8 cellular contexts compared by ENCODE assay signal in genomic region chr9:85741875-85742629, GRCh38. TPM values are rescaled to one million over a fixed set of nuclear protein-coding genes. Genes with fewer than 3 reads are reported as not detected.
DNase-seq lines count a peak whose midpoint lies in the region; ATAC-seq, FAIRE-seq and TF ChIP-seq lines count a peak whose summit lies in the region.

Gene AGTPBP1, minus strand, starts transcription at chr9:85741954. Its CDS starts 29,421 bp downstream, at chr9:85712533.

- ATAC-seq in GM18907 (IDR thresholded peaks at IDR 0.05; ENCODE audit: unreplicated experiment): peak; percentile 81
- peak; percentile 77 for ATAC-seq in HG03139 (IDR thresholded peaks at IDR 0.05; ENCODE audit: unreplicated experiment)
- peak; percentile 84 for ATAC-seq in WTC11

- H3K4me1 Mint-ChIP-seq in WTC11: peaks cover 57% of the 10 kb centered on the region

- peak within 1 kb of the TSS; percentile 96 for H3K27ac Mint-ChIP-seq in WTC11

- H3K27me3 ChIP-seq in bronchial epithelial cell (ENCODE audit: control insufficient read depth, insufficient read depth, low read length) (no peaks in the 10 kb centered on the region), spleen (replicated peaks in 1 of 7) (peaks cover 0 to 6% (median 0%) of the 10 kb centered on the region in 7 donors)

- FAIRE-seq in bronchial epithelial cell (lab: Jason Lieb, UNC): no peak

- CTCF ChIA-PET in AG04449 (lab: Yijun Ruan, JAX) (no interaction called here), WTC11 (lab: Charles Lee) (interaction anchor here (1.1 to 1.2 kb wide), 3 partner anchors 19 to 132 kb away, joined by 3 to 14 read pairs (median 3); no protein-coding TSS in a partner anchor)

- H3K36me3 ChIP-seq in bronchial epithelial cell (ENCODE audit: control insufficient read depth, insufficient read depth, low read length) (no peaks in the 10 kb centered on the region), spleen (no peaks in the 10 kb centered on the region)

- peak within 1 kb of the TSS; percentile 76 for H3K4me3 ChIP-seq in AG04449 (ENCODE audit: low read depth, low read length)
- peak within 1 kb of the TSS; percentile 87 for H3K4me3 ChIP-seq in bronchial epithelial cell (ENCODE audit: low read depth, low read length)
- H3K4me3 ChIP-seq in spleen: peak within 1 kb of the TSS; percentile 64 to 97 (median 86)

- no peak for TF ChIP-seq POLR2A in spleen (IDR thresholded peaks at IDR 0.05)

- no peaks in the 10 kb centered on the region for H3K9me3 ChIP-seq in spleen

- H3K36me3 Mint-ChIP-seq in WTC11: no peaks in the 10 kb centered on the region

- peak within 1 kb of the TSS; percentile 92 for H3K4me3 Mint-ChIP-seq in WTC11

- no peaks in the 10 kb centered on the region; the same call in 1 of the 2 replicates for H3K27me3 Mint-ChIP-seq in WTC11 (ENCODE audit: low read depth)

- H3K4me1 ChIP-seq in spleen: peaks cover 10 to 57% (median 25%) of the 10 kb centered on the region in 6 donors

- POLR2A ChIA-PET in AG04449 (lab: Yijun Ruan, JAX) (no interaction called here), WTC11 (lab: Charles Lee) (interaction anchor here (0.7 kb wide), 1 partner anchor 616 kb away, joined by 6 read pairs; no protein-coding TSS in a partner anchor)

- peak within 1 kb of the TSS; percentile 69 to 99 (median 97) for H3K27ac ChIP-seq in spleen

- 0 to 2% (median 0%) methylated on average over 19 to 78 of the region's 78 CpGs for WGBS in spleen, 5 donors

- peak; percentile 16 for DNase-seq in AG04449 (ENCODE audit: low read depth, low spot score)
- DNase-seq in NCI-H226: peak; percentile 93
- DNase-seq in WTC11 (ENCODE audit: low spot score): peak; percentile 96
- peak; percentile 72 for DNase-seq in bronchial epithelial cell (ENCODE audit: low read depth)
- peak; percentile 91 for DNase-seq in inferior parietal cortex (ENCODE audit: extremely low spot score)
- DNase-seq in spleen: peak; percentile 99

- intact Hi-C loops in spleen (cut with DNase I; ENCODE audit: low total_unique reads): loop anchor here (10.0 kb wide), 1 partner anchor 203 kb away; the partner anchor contains the start of gene NAA35

- no peak for TF ChIP-seq CTCF in AG04449 (IDR thresholded peaks at IDR 0.05; ENCODE audit: insufficient read depth, low read length, missing control alignments)
- no peak for TF ChIP-seq CTCF in WTC11 (IDR thresholded peaks at IDR 0.05)
- TF ChIP-seq CTCF in bronchial epithelial cell (IDR thresholded peaks at IDR 0.05; ENCODE audit: insufficient read depth, low read length, severe bottlenecking): no peak
- TF ChIP-seq CTCF in spleen (IDR thresholded peaks at IDR 0.05 in 8 of 11, conservative IDR thresholded peaks at IDR 0.05 in 3 of 11): peak in 3 of 11 experiments; percentile 19 to 28 (median 25)

- H3K9me3 Mint-ChIP-seq in WTC11: no peaks in the 10 kb centered on the region

TF ChIP-seq in WTC11, 78 proteins besides CTCF, POLR2A, EP300 and RAD21 (continues in another document):
- TF ChIP-seq FOXP1 (CRISPR knock-in tag; IDR thresholded peaks at IDR 0.05; ENCODE audit: borderline replicate concordance) (peak; percentile 24; the same call in 1 of the 2 replicates), PRRX2 (CRISPR knock-in tag; IDR thresholded peaks at IDR 0.05) (no peak), ZBTB43 (CRISPR knock-in tag; IDR thresholded peaks at IDR 0.05) (no peak), STAT6 (CRISPR knock-in tag; conservative IDR thresholded peaks at IDR 0.05; ENCODE audit: low read depth) (no peak), NFYB (CRISPR knock-in tag; conservative IDR thresholded peaks at IDR 0.05; ENCODE audit: low read depth) (no peak), ZNF532 (CRISPR knock-in tag; IDR thresholded peaks at IDR 0.05; ENCODE audit: borderline replicate concordance) (no peak), ZNF671 (CRISPR knock-in tag; IDR thresholded peaks at IDR 0.05) (no peak)

RNA-seq across cellular contexts. Expression of gene AGTPBP1, which starts in this region (rescaled TPM):
- total RNA-seq in WTC11 (2021) (53.6 to 54.7 TPM (median 54.4 TPM) in 3 replicates), bronchial epithelial cell (23.9 and 24.2 TPM in 2 replicates), spleen (10 to 100 TPM; 46.4 to 83.6 (median 53.3) TPM)
- polyA plus RNA-seq in spleen: 1 to 10 TPM; 5.3 to 8.9 (median 7.7) TPM

Comparison
In these comparisons a context has a peak if more than half of its experiments do, and no peak if none do; other contexts are left out.
1. Peak in every context shown above with its lines: DNase-seq, ATAC-seq, H3K4me3 ChIP-seq and H3K27ac ChIP-seq.
2. DNase-seq: peak in every context shown above with its lines; median percentile 99 in spleen; 96 in WTC11; 93 in NCI-H226; 91 in inferior parietal cortex; 72 in bronchial epithelial cell; 16 in AG04449.